In the genomic region with DNA sequence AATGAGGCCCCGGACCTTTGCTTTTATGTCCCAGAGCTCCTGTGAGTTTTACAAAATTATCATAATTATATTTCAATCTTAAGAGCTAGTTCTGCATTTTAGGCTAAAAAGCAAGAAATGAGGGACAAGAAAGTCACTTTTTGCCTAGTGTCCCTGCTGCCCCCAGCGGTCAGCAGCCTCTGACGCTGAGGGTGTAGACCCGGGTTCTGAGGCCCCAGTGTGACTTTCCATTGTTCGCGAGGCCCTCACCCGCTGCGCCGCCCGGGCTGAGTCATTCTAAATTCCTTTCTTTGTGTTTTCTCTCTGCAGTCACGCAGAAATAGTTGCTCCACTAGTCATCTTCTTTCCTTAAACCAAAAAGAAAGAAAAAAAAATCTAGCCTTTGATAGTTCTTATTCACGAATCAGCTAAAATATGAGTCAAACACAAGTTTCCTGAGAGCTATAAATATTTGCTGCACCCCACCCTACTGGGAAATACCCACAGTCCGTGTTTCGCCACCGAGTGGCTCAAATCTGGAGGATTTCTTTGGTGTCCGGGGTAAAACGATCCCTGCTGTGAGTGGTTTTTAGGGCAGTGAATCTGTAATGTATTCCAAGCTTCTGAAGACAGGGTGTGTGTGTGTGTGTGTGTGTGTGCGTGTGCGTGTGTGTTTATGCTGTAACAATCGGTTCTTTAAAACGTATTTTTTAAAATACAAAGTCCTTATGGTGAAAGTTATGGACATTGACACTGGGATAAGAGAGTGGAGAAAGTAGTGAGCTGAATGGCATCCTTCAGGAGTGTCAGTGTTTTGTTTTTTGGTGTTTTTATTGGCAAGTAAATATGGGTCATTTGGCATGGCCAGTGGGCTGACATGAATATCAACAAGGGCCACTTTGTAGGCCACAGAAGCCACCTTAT, we compare ENCODE assay signal across 8 cellular contexts. TPM values are rescaled to one million over a fixed set of nuclear protein-coding genes. Genes with fewer than 3 reads are reported as not detected.
DNase-seq lines count a peak whose midpoint lies in the region; ATAC-seq and TF ChIP-seq lines count a peak whose summit lies in the region.

No MANE protein-coding gene starts in this region.

- H3K4me1 Mint-ChIP-seq in progenitor cell of endocrine pancreas (ENCODE audit: low read depth), result peaks cover 19% of the 10 kb centered on the region

- intact Hi-C loops in left cardiac atrium (cut with DNase I) (loop anchor here in 1 of 2 donors (2.0 kb wide), 1 partner anchor 60 kb away; a partner anchor contains a TSS), upper lobe of right lung (cut with DNase I) (no loop called here)

- peak; percentile 14 for TF ChIP-seq POLR2A in GM19193 (IDR thresholded peaks at IDR 0.05; ENCODE audit: extremely low read depth, insufficient read depth, insufficient read length)

- H3K4me1 ChIP-seq in upper lobe of right lung, result peaks cover 31% of the 10 kb centered on the region

- ATAC-seq in HG03432 (IDR thresholded peaks at IDR 0.05; ENCODE audit: unreplicated experiment), result peak; percentile 88
- ATAC-seq in left cardiac atrium, result peak; percentile 86 to 96
- peak; percentile 94 for ATAC-seq in upper lobe of right lung

- peaks cover 7% of the 10 kb centered on the region for H3K9me3 Mint-ChIP-seq in progenitor cell of endocrine pancreas (ENCODE audit: low read depth)

- peak; percentile 64 for TF ChIP-seq CTCF in progenitor cell of endocrine pancreas (IDR thresholded peaks at IDR 0.05; ENCODE audit: unreplicated experiment)
- TF ChIP-seq CTCF in upper lobe of right lung (IDR thresholded peaks at IDR 0.05), result peak; percentile 56

- H3K36me3 ChIP-seq in upper lobe of right lung, result no peaks in the 10 kb centered on the region

- peak; percentile 90 for DNase-seq in AG08395 (ENCODE audit: low spot score)
- peak; percentile 23 for DNase-seq in SKM-1 (lab: John Stamatoyannopoulos, UW; ENCODE audit: unreplicated experiment)
- peak; percentile 58 for DNase-seq in activated naive CD8-positive, alpha-beta T cell treated with anti-CD3 and anti-CD28 coated beads, Interleukin-2, amount 50 U/mL, for 16 hours (ENCODE audit: low read depth, low spot score)
- peak; percentile 90 for DNase-seq in left cardiac atrium
- DNase-seq in progenitor cell of endocrine pancreas (ENCODE audit: low spot score, unreplicated experiment), result peak; percentile 65
- DNase-seq in upper lobe of right lung, result peak; percentile 88

- peak overlapping the region; percentile 97 for H3K27ac ChIP-seq in upper lobe of right lung

- peak overlapping the region; percentile 99 for H3K27ac Mint-ChIP-seq in progenitor cell of endocrine pancreas

- peak overlapping the region; percentile 36 for H3K4me3 ChIP-seq in upper lobe of right lung

- peaks cover 3% of the 10 kb centered on the region for H3K36me3 Mint-ChIP-seq in progenitor cell of endocrine pancreas (ENCODE audit: insufficient read depth)

- H3K4me3 Mint-ChIP-seq in progenitor cell of endocrine pancreas (ENCODE audit: low read depth), result peak overlapping the region; percentile 0

- no peaks in the 10 kb centered on the region for H3K9me3 ChIP-seq in upper lobe of right lung

- no peaks in the 10 kb centered on the region for H3K27me3 ChIP-seq in upper lobe of right lung

- H3K27me3 Mint-ChIP-seq in progenitor cell of endocrine pancreas, result no peaks in the 10 kb centered on the region

RNA-seq across cellular contexts. Expression of a gene that starts 59.7 kb away (rescaled TPM):
- total RNA-seq in left cardiac atrium (1,000 to 10,000 TPM; 5,040 to 5,332 TPM), progenitor cell of endocrine pancreas (12,032 and 12,129 TPM in 2 replicates), upper lobe of right lung (9,028 TPM)

Comparison
In these comparisons a context has a peak if more than half of its experiments do, and no peak if none do; other contexts are left out.
1. Peak in every context shown above with its lines: DNase-seq, ATAC-seq, H3K4me3 ChIP-seq and H3K27ac ChIP-seq.
2. DNase-seq: peak in every context shown above with its lines; median percentile 90 in AG08395; 90 in left cardiac atrium; 88 in upper lobe of right lung; 65 in progenitor cell of endocrine pancreas; 58 in activated naive CD8-positive, alpha-beta T cell treated with anti-CD3 and anti-CD28 coated beads, Interleukin-2, amount 50 U/mL, for 16 hours; 23 in SKM-1.